ENCODE assay signal across 8 cellular contexts in the genomic region with DNA sequence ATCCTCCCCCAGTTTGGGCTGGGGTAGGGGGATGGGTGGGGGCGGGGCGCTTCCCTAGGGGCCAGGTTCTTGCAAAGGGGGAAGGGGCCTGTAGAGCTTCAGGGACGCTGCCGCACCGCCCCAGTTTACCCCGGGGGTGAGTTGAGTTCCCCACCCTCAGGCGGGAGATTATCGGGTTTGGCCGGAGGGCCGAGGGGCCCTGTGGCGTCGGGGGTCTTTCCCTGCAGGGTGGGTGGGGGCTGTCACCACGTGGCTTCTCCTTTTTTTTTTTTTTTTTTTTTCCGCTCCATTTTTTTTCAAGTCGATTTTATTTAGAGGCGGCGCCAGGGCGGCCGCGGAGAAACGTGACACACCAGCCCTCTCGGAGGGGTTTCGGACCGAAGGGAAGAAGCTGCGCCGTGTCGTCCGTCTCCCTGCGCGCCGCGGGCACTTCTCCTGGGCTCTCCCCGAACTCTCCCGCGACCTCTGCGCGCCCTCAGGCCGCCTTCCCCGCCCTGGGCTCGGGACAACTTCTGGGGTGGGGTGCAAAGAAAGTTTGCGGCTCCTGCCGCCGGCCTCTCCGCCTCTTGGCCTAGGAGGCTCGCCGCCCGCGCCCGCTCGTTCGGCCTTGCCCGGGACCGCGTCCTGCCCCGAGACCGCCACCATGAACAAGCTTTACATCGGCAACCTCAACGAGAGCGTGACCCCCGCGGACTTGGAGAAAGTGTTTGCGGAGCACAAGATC. TPM values are rescaled to one million over a fixed set of nuclear protein-coding genes. Genes with fewer than 3 reads are reported as not detected.
DNase-seq lines count a peak whose midpoint lies in the region; ATAC-seq, FAIRE-seq and TF ChIP-seq lines count a peak whose summit lies in the region.

TSS of gene IGF2BP1 (plus strand) at position 283 of the 724 bp plus-strand sequence. CDS start at position 644, 361 bp downstream.

- H3K9ac ChIP-seq in endothelial cell of umbilical vein (replicated peaks; ENCODE audit: extremely low read depth, insufficient read depth, low read length) = peak within 1 kb of the TSS; percentile 92
- peak within 1 kb of the TSS; percentile 95 for H3K9ac ChIP-seq in trophoblast cell (ENCODE audit: low read length)

- peak within 1 kb of the TSS; percentile 99 for H3K4ac ChIP-seq in trophoblast cell (ENCODE audit: low read depth, low read length)

- peak; percentile 32 for DNase-seq in activated naive CD4-positive, alpha-beta T cell treated with Interleukin-2 at 50 U/mL for 16 hours
- no peak for DNase-seq in activated naive CD4-positive, alpha-beta T cell (lab: John Stamatoyannopoulos, UW)
- DNase-seq in SW480 (ENCODE audit: low spot score) (peak; percentile 74), endothelial cell of umbilical vein (ENCODE audit: low read depth, low spot score) (peak; percentile 80), trophoblast cell (peak; percentile 25 to 60), 8988T (no peak)

- H3K79me2 ChIP-seq in endothelial cell of umbilical vein (ENCODE audit: control insufficient read depth, insufficient read depth, low read length) = peaks cover 50% of the 10 kb centered on the region
- peaks cover 36% of the 10 kb centered on the region for H3K79me2 ChIP-seq in trophoblast cell (ENCODE audit: control insufficient read depth, insufficient read depth, low read length, poor library complexity)

- H4K8ac ChIP-seq in trophoblast cell (ENCODE audit: low read depth, low read length) = peak within 1 kb of the TSS; percentile 96

- H3K36me3 ChIP-seq in endothelial cell of umbilical vein (ENCODE audit: control insufficient read depth in 2 of 2, extremely low read depth in 1 of 2, insufficient read depth in 2 of 2, low read length in 2 of 2) = no peaks in the 10 kb centered on the region
- H3K36me3 ChIP-seq in trophoblast cell (ENCODE audit: control insufficient read depth in 1 of 2, insufficient read depth in 2 of 2, low read length in 2 of 2) = no peaks in the 10 kb centered on the region

- dilution Hi-C loops in endothelial cell of umbilical vein (cut with MboI; ENCODE audit: extremely low pct_ligation_motif_present, low sequenced_read_pairs) = no loop called here

- no peak for TF ChIP-seq CTCF in endothelial cell of umbilical vein (IDR thresholded peaks at IDR 0.05; ENCODE audit: extremely low read depth in 1 of 2, insufficient read depth in 1 of 2, low read depth in 1 of 2, low read length in 2 of 2)

- peaks cover 32% of the 10 kb centered on the region for H3K4me1 ChIP-seq in endothelial cell of umbilical vein (ENCODE audit: control insufficient read depth, extremely low read depth, insufficient read depth, low read length)
- H3K4me1 ChIP-seq in trophoblast cell (ENCODE audit: control insufficient read depth in 1 of 2, insufficient read depth in 2 of 2, low read length in 2 of 2) = no peaks in the 10 kb centered on the region

- no peaks in the 10 kb centered on the region for H4K20me1 ChIP-seq in endothelial cell of umbilical vein (replicated peaks; ENCODE audit: control insufficient read depth, extremely low read depth, insufficient read depth, low read length)

- H3K14ac ChIP-seq in trophoblast cell (ENCODE audit: low read length) = peak within 1 kb of the TSS; percentile 99

- FAIRE-seq in endothelial cell of umbilical vein (lab: Jason Lieb, UNC) = no peak

- H2BK120ac ChIP-seq in trophoblast cell (ENCODE audit: insufficient read depth, low read length, poor library complexity) = peak within 1 kb of the TSS; percentile 99

- no peak within 1 kb of the TSS for H3K23ac ChIP-seq in trophoblast cell (ENCODE audit: low read length)

- H2AK5ac ChIP-seq in trophoblast cell (ENCODE audit: low read length) = peak within 1 kb of the TSS; percentile 98

- H3K4me3 ChIP-seq in endothelial cell of umbilical vein (replicated peaks in 1 of 3; ENCODE audit: insufficient read depth in 1 of 3, low read depth in 1 of 3, low read length in 3 of 3) (peak within 1 kb of the TSS; percentile 80 to 85 (median 82)), trophoblast cell (ENCODE audit: low read depth, low read length) (peak within 1 kb of the TSS; percentile 97)

- intact Hi-C loops in endothelial cell of umbilical vein (cut with micrococcal nuclease) = loop anchor here (1.0 kb wide), 1 partner anchor 53 kb away; the partner anchor contains the start of gene SNF8

- H2AFZ ChIP-seq in endothelial cell of umbilical vein (ENCODE audit: low read depth, low read length) (peak within 1 kb of the TSS; percentile 91), trophoblast cell (ENCODE audit: insufficient read depth, low read length, poor library complexity) (peak within 1 kb of the TSS; percentile 79)

- no peak for TF ChIP-seq POLR2A in endothelial cell of umbilical vein (IDR thresholded peaks at IDR 0.05; ENCODE audit: low read depth, low read length)

- H3K27ac ChIP-seq in endothelial cell of umbilical vein (ENCODE audit: insufficient read depth, low read depth, low read length) = peak within 1 kb of the TSS; percentile 80
- H3K27ac ChIP-seq in trophoblast cell (ENCODE audit: low read depth, low read length) = peak within 1 kb of the TSS; percentile 99

- POLR2A ChIA-PET in endothelial cell of umbilical vein (lab: Charles Lee) = interaction anchor here (0.8 to 1.5 kb wide), 3 partner anchors 17 to 52 kb away, joined by 3 to 5 read pairs (median 4); partner anchors contain the start of gene SNF8

- H4K91ac ChIP-seq in trophoblast cell (ENCODE audit: low read depth, low read length) = peak within 1 kb of the TSS; percentile 99

- H3K27me3 ChIP-seq in endothelial cell of umbilical vein (ENCODE audit: control insufficient read depth in 2 of 2, insufficient read depth in 2 of 2, low read length in 2 of 2) (peaks cover 20 to 34% of the 10 kb centered on the region in 2 experiments), trophoblast cell (ENCODE audit: insufficient read depth, low read length) (no peaks in the 10 kb centered on the region)

- peak within 1 kb of the TSS; percentile 99 for H3K4me2 ChIP-seq in endothelial cell of umbilical vein (ENCODE audit: insufficient read depth, low read length)
- peak within 1 kb of the TSS; percentile 77 for H3K4me2 ChIP-seq in trophoblast cell (ENCODE audit: low read length)

- H2BK5ac ChIP-seq in trophoblast cell (ENCODE audit: low read depth, low read length, poor library complexity) = peak within 1 kb of the TSS; percentile 99

- H3K18ac ChIP-seq in trophoblast cell (ENCODE audit: low read length) = peak within 1 kb of the TSS; percentile 100

- H3K79me1 ChIP-seq in trophoblast cell (ENCODE audit: low read length) = peaks cover 41% of the 10 kb centered on the region

- H4K12ac ChIP-seq in trophoblast cell (ENCODE audit: low read depth, low read length) = peak within 1 kb of the TSS; percentile 78

- no CpG with 5 or more reads among the region's 62 CpGs for WGBS in trophoblast cell (ENCODE audit: extremely low coverage, insufficient coverage, insufficient read length)

- H3K9me3 ChIP-seq in endothelial cell of umbilical vein (replicated peaks; ENCODE audit: control insufficient read depth, insufficient read depth, low read length) = no peaks in the 10 kb centered on the region
- H3K9me3 ChIP-seq in trophoblast cell (ENCODE audit: insufficient read depth, low read depth, low read length) = no peaks in the 10 kb centered on the region

- ATAC-seq in GM18858 (IDR thresholded peaks at IDR 0.05; ENCODE audit: unreplicated experiment) (no peak), HG03439 (IDR thresholded peaks at IDR 0.05; ENCODE audit: unreplicated experiment) (no peak)

- CTCF ChIA-PET in endothelial cell of umbilical vein (lab: Charles Lee) = interaction anchor here (0.7 to 9.9 kb wide), 10 partner anchors 9 to 374 kb away, joined by 3 to 133 read pairs (median 6); partner anchors contain the start of gene SNF8

- BruUV-seq in endothelial cell of umbilical vein (replicated peaks; lab: Mats Ljungman, UMichigan) = TSS peak; percentile 39

- H2BK12ac ChIP-seq in trophoblast cell (ENCODE audit: low read length) = peak within 1 kb of the TSS; percentile 55

- no peaks in the 10 kb centered on the region for H3K9me1 ChIP-seq in endothelial cell of umbilical vein (replicated peaks; ENCODE audit: control insufficient read depth, extremely low read depth, insufficient read depth, low read length)

TF ChIP-seq in endothelial cell of umbilical vein, 7 proteins besides CTCF, POLR2A, EP300 and RAD21:
- TF ChIP-seq MAX (IDR thresholded peaks at IDR 0.05; ENCODE audit: insufficient read depth, insufficient read length) (no peak), POLR2AphosphoS5 (IDR thresholded peaks at IDR 0.05; ENCODE audit: insufficient read depth, low read depth, low read length) (peak; percentile 59)
TF ChIP-seq in endothelial cell of umbilical vein: peak in this region for 1.

RNA-seq across cellular contexts. Expression of gene IGF2BP1, which starts in this region (rescaled TPM):
- total RNA-seq in endothelial cell of umbilical vein = 91.7 and 99.5 TPM in 2 replicates
- polyA plus RNA-seq in endothelial cell of umbilical vein = 8.6 and 9.5 TPM in 2 replicates
- polyA plus RNA-seq in endothelial cell of umbilical vein (2011; cell fraction: cytosol; rRNA removed) = 14.9 and 17.4 TPM in 2 replicates
- polyA plus RNA-seq in endothelial cell of umbilical vein (2011; cell fraction: nucleus; rRNA removed) = 44.6 and 46.9 TPM in 2 replicates
- 22.5 and 26.3 TPM in 2 replicates for polyA plus RNA-seq in endothelial cell of umbilical vein (2012)
- polyA minus RNA-seq in endothelial cell of umbilical vein = 18.7 and 24.3 TPM in 2 replicates
- 13.1 TPM for polyA minus RNA-seq in endothelial cell of umbilical vein (2011; cell fraction: cytosol; rRNA and poly(A)+ RNA removed)
- polyA minus RNA-seq in endothelial cell of umbilical vein (2011; cell fraction: nucleus; rRNA and poly(A)+ RNA removed) = 25.2 and 30.8 TPM in 2 replicates
- polyA plus RNA-seq in trophoblast cell (2013) = 159 and 165 TPM in 2 replicates

Comparison
In these comparisons a context has a peak if more than half of its experiments do, and no peak if none do; other contexts are left out.
1. DNase-seq: peak in activated naive CD4-positive, alpha-beta T cell treated with Interleukin-2 at 50 U/mL for 16 hours (single experiment), SW480 (single experiment), endothelial cell of umbilical vein (single experiment) and trophoblast cell (2 of 2); none in activated naive CD4-positive, alpha-beta T cell (0 of 4) and 8988T (single experiment).